Comparison of ENCODE assay signal across 15 cellular contexts in the genomic region with DNA sequence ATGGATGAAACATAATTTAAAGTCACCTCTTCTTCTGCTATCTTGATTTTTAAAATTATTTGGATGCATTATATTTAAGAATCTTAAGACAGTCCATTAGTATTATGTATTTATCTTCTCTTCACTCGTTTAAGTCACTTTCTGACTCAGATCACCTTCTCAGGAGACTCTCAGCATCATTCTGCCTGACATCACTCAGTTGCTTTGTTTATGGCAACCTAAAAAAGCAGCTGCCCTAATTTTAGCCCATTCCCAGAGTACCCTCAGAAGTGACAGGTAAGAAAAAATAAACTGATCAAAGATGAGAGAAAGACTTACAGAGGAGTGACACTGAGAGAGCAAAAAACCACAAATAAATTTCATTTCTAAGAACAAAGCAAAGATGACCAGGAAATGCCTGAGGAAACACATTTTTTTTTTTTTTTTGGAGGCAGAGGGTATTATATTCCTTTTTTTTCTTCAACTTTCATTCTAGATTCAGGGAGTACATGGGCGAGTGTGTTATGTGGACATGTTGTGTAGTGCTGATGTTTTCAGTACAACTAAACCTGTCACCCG.
A peak's percentile ranks its signal among the peaks of the same experiment; 100 is the strongest.
DNase-seq lines count a peak whose midpoint lies in the region; ATAC-seq, FAIRE-seq and TF ChIP-seq lines count a peak whose summit lies in the region.
"Had no signal": no experiment of that assay in that cellular context is flagged by ENCODE, and none has a peak within 500 bp of the region (broad histone marks: within the 10 kb centered on the region; RNA-seq: fewer than 3 reads in every experiment).

No MANE protein-coding gene starts in this region.

- peak; percentile 44 for DNase-seq in GM12878 (ENCODE audit: low read depth, low spot score)
- DNase-seq in NCI-H1048 (lab: John Stamatoyannopoulos, UW) = no peak
- no peak for DNase-seq in RKO (ENCODE audit: low spot score)
- DNase-seq in SJCRH30 = no peak
- no peak for DNase-seq in CD4-positive, alpha-beta T cell
- DNase-seq: activated naive CD4-positive, alpha-beta T cell treated with anti-CD3 and anti-CD28 coated beads for 36 hours; CD8-positive, alpha-beta memory T cell; Karpas-422; Peyer's patch; T-helper 17 cell had no signal

- no peak overlapping the region for H3K27ac Mint-ChIP-seq in CD4-positive, alpha-beta T cell
- H3K27ac Mint-ChIP-seq: activated naive CD4-positive, alpha-beta T cell treated with anti-CD3 and anti-CD28 coated beads for 36 hours; CD8-positive, alpha-beta memory T cell; T-helper 17 cell had no signal

- H3K4me1 Mint-ChIP-seq in CD4-positive, alpha-beta T cell (ENCODE audit: low read depth) = no peaks in the 10 kb centered on the region
- H3K4me1 Mint-ChIP-seq: CD8-positive, alpha-beta memory T cell; central memory CD8-positive, alpha-beta T cell; T-helper 17 cell had no signal

- RAD21 ChIA-PET in GM12878 (lab: Charles Lee; ENCODE audit: unreplicated experiment) = interaction anchor here (0.7 to 2.2 kb wide), 10 partner anchors 11 to 680 kb away, joined by 3 to 18 read pairs (median 6); no protein-coding TSS in a partner anchor

- no peaks in the 10 kb centered on the region for H4K20me1 ChIP-seq in GM12878 (ENCODE audit: control insufficient read depth, insufficient read depth)

- no peaks in the 10 kb centered on the region for H3K79me2 ChIP-seq in GM12878 (ENCODE audit: control insufficient read depth, insufficient read depth, low read length)

- H3K36me3 ChIP-seq in GM12878 (ENCODE audit: control insufficient read depth in 2 of 2, insufficient read depth in 2 of 2, low read length in 1 of 2) (no peaks in the 10 kb centered on the region), SJCRH30 (peaks cover 3% of the 10 kb centered on the region)
- H3K36me3 ChIP-seq: HAP-1, Peyer's patch had no signal

- H3K36me3 Mint-ChIP-seq in CD4-positive, alpha-beta T cell (ENCODE audit: low read depth) = no peaks in the 10 kb centered on the region
- H3K36me3 Mint-ChIP-seq: CD8-positive, alpha-beta memory T cell had no signal

- H3K9me3 ChIP-seq in GM12878 (replicated peaks; ENCODE audit: control insufficient read depth, insufficient read depth, low read length) (peaks cover 2% of the 10 kb centered on the region), SJCRH30 (replicated peaks) (0 out of 2 replicates have a peak, but pooled peaks cover 3% of the 10 kb centered on the region)
- no peaks in the 10 kb centered on the region for H3K9me3 ChIP-seq in CD4-positive, alpha-beta T cell (ENCODE audit: control insufficient read depth, low read length)
- H3K9me3 ChIP-seq: HAP-1, Peyer's patch had no signal

- in situ Hi-C loops in GM12878 (cut with MboI) = no loop called here

- FAIRE-seq in GM12878 (lab: Jason Lieb, UNC) = no peak

- no peaks in the 10 kb centered on the region for H3K27me3 ChIP-seq in GM12878 (replicated peaks in 1 of 2; ENCODE audit: control insufficient read depth in 2 of 2, insufficient read depth in 2 of 2, low read length in 1 of 2)
- no peaks in the 10 kb centered on the region for H3K27me3 ChIP-seq in SJCRH30
- H3K27me3 ChIP-seq in CD4-positive, alpha-beta T cell (ENCODE audit: control insufficient read depth, insufficient read depth, low read length) = no peaks in the 10 kb centered on the region
- H3K27me3 ChIP-seq: Peyer's patch had no signal

- no peak for TF ChIP-seq RAD21 in GM12878 (IDR thresholded peaks at IDR 0.05; ENCODE audit: insufficient read depth, low read depth, low read length)

- CTCF ChIA-PET in GM12878 (lab: Yijun Ruan, JAX) = interaction anchor here (0.6 to 1.8 kb wide), 2 partner anchors 169 to 490 kb away, joined by 4 to 5 read pairs; no protein-coding TSS in a partner anchor
- CTCF ChIA-PET in CD4-positive, alpha-beta T cell (lab: Charles Lee) = no interaction called here

- H3K27me3 Mint-ChIP-seq in CD4-positive, alpha-beta T cell = peaks cover 6% of the 10 kb centered on the region
- H3K27me3 Mint-ChIP-seq: central memory CD8-positive, alpha-beta T cell; T-helper 17 cell had no signal

- H3K4me2 ChIP-seq in GM12878 (ENCODE audit: control insufficient read depth, insufficient read depth) = peak overlapping the region; percentile 72

- 20% methylated on average over 3 of the region's 3 CpGs for WGBS in GM12878 (ENCODE audit: insufficient coverage, insufficient replicate concordance, low lambda C conversion rate, missing lambda C conversion rate)

- BruUV-seq in GM12878 (replicated peaks; lab: Mats Ljungman, UMichigan) = TSS peak; percentile 93

- TF ChIP-seq CTCF in GM12878 (IDR thresholded peaks at IDR 0.05 in 2 of 3, conservative IDR thresholded peaks at IDR 0.05 in 1 of 3; ENCODE audit: control insufficient read depth in 2 of 3, extremely low read depth in 1 of 3, insufficient read depth in 1 of 3, low read depth in 3 of 3, low read length in 3 of 3) = no peak
- TF ChIP-seq CTCF in CD4-positive, alpha-beta T cell (IDR thresholded peaks at IDR 0.05) = no peak

- H3K9me3 Mint-ChIP-seq in CD4-positive, alpha-beta T cell = no peaks in the 10 kb centered on the region
- H3K9me3 Mint-ChIP-seq: activated naive CD4-positive, alpha-beta T cell treated with anti-CD3 and anti-CD28 coated beads for 36 hours had no signal

- ATAC-seq in GM19025 (IDR thresholded peaks at IDR 0.05; ENCODE audit: low read depth, unreplicated experiment) (peak; percentile 38), GM21825 (IDR thresholded peaks at IDR 0.05; ENCODE audit: unreplicated experiment) (peak; percentile 42), HG03108 (IDR thresholded peaks at IDR 0.05; ENCODE audit: unreplicated experiment) (peak; percentile 41), GM12878 (peak; percentile 67)
- no peak for ATAC-seq in CD4-positive, alpha-beta T cell (ENCODE audit: poor library complexity)
- ATAC-seq: T-helper 17 cell had no signal

- no peak overlapping the region for H3K4me3 Mint-ChIP-seq in CD4-positive, alpha-beta T cell
- H3K4me3 Mint-ChIP-seq: activated naive CD4-positive, alpha-beta T cell treated with anti-CD3 and anti-CD28 coated beads for 36 hours; CD8-positive, alpha-beta memory T cell; central memory CD8-positive, alpha-beta T cell; T-helper 17 cell had no signal

- SMC1A ChIA-PET in GM12878 (lab: Charles Lee; ENCODE audit: uncharacterized antibody, unreplicated experiment) = interaction anchor here (0.7 to 2.0 kb wide), 8 partner anchors 10 to 231 kb away, joined by 3 to 11 read pairs (median 4); no protein-coding TSS in a partner anchor

- POLR2A ChIA-PET in GM12878 (lab: Charles Lee) = interaction anchor here (0.6 to 0.7 kb wide), 2 partner anchors 195 to 655 kb away, joined by 3 read pairs; no protein-coding TSS in a partner anchor
- POLR2A ChIA-PET in CD4-positive, alpha-beta T cell (lab: Charles Lee) = interaction anchor here (0.6 kb wide), 1 partner anchor 136 kb away, joined by 3 read pairs; no protein-coding TSS in a partner anchor

- TF ChIP-seq EP300 in GM12878 (IDR thresholded peaks at IDR 0.05; ENCODE audit: borderline replicate concordance in 1 of 2, control insufficient read depth in 1 of 2, low read depth in 2 of 2, low read length in 2 of 2) = no peak; a peak in 1 of 4 replicates

- no peak for TF ChIP-seq POLR2A in GM12878 (IDR thresholded peaks at IDR 0.05; ENCODE audit: low read depth, low read length)

- H2AFZ ChIP-seq in GM12878 (ENCODE audit: control insufficient read depth, low read depth, low read length) = peak overlapping the region; percentile 30; the same call in 1 of the 2 replicates

- H3K9ac ChIP-seq in GM12878 (ENCODE audit: control insufficient read depth, insufficient read depth, low read length) = no peak overlapping the region

- H3K4me3 ChIP-seq in GM12878 = 0 out of 2 replicates have a peak overlapping the region, but pooled peaks have one; percentile 7
- no peak overlapping the region for H3K4me3 ChIP-seq in SJCRH30
- H3K4me3 ChIP-seq: HAP-1, Peyer's patch had no signal

- peaks cover 18% of the 10 kb centered on the region for H3K4me1 ChIP-seq in GM12878 (ENCODE audit: control insufficient read depth, insufficient read depth, low read length)
- H3K4me1 ChIP-seq in SJCRH30 = no peaks in the 10 kb centered on the region
- H3K4me1 ChIP-seq: HAP-1, Peyer's patch had no signal

- intact Hi-C loops in GM12878 (cut with micrococcal nuclease; ENCODE audit: unreplicated experiment) = loop anchor here (2.0 to 10.0 kb wide), 8 partner anchors 28 to 552 kb away; partner anchors contain the start of genes LPAR1 and TXN
- intact Hi-C loops in CD4-positive, alpha-beta T cell (cut with DNase I, micrococcal nuclease) = no loop called here

- H3K27ac ChIP-seq in GM12878 (ENCODE audit: control insufficient read depth, insufficient read depth) = peak overlapping the region; percentile 90
- H3K27ac ChIP-seq in SJCRH30 = no peak overlapping the region
- no peak overlapping the region for H3K27ac ChIP-seq in CD4-positive, alpha-beta T cell (ENCODE audit: low read depth, low read length)
- H3K27ac ChIP-seq: Peyer's patch had no signal

TF ChIP-seq in GM12878, 131 proteins besides CTCF, POLR2A, EP300 and RAD21 (continues in another document):
- TF ChIP-seq BHLHE40 (IDR thresholded peaks at IDR 0.05; ENCODE audit: borderline replicate concordance in 1 of 2, low read depth in 2 of 2, low read length in 1 of 2) (no peak), SIN3A (IDR thresholded peaks at IDR 0.05; ENCODE audit: low read depth, low read length) (no peak), IKZF2 (IDR thresholded peaks at IDR 0.05) (no peak; a peak in 1 of 4 replicates), DPF2 (IDR thresholded peaks at IDR 0.05) (no peak), ZBED1 (IDR thresholded peaks at IDR 0.05; ENCODE audit: borderline replicate concordance) (no peak; the same call in 1 of the 2 replicates), HCFC1 (IDR thresholded peaks at IDR 0.05; ENCODE audit: low read length) (no peak), IRF3 (IDR thresholded peaks at IDR 0.05) (no peak), SMC3 (IDR thresholded peaks at IDR 0.05; ENCODE audit: borderline replicate concordance, low read length) (no peak)
- TF ChIP-seq, protein P1, sequence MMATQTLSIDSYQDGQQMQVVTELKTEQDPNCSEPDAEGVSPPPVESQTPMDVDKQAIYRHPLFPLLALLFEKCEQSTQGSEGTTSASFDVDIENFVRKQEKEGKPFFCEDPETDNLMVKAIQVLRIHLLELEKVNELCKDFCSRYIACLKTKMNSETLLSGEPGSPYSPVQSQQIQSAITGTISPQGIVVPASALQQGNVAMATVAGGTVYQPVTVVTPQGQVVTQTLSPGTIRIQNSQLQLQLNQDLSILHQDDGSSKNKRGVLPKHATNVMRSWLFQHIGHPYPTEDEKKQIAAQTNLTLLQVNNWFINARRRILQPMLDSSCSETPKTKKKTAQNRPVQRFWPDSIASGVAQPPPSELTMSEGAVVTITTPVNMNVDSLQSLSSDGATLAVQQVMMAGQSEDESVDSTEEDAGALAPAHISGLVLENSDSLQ (IDR thresholded peaks at IDR 0.05) = peak; percentile 41
